ENCODE assay signal across 8 cellular contexts in the genomic region with DNA sequence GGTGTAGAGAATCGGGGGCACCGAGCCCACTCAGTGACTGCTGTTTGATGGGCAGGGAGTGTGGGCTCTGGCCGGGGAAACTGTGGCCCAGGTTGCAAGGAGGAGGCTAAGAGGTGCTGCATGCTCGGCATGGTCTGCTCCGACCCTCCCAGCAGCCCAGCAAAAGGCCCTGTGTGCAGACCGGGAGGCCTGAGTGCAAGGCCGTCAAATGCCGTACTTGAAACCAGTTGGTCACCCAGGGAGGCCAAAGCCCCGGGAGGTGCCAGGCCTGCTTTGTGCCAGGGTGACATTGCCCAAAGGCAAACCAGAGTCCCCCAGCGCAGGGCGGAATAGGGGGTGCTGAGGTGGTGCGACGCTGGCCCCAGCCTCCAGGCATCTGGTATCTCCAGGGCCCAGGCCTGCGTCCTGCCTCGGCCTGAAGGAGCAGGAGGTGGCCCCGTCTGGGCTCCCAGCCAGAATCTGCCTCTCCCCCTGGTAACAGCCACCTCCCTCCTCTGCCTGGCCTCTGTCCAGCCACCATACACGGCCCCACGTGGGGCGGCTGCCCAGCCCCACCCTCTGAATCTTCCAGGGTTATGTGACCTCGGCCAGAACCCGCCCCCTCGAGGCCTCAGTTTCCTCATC. TPM values are rescaled to one million over a fixed set of nuclear protein-coding genes. Genes with fewer than 3 reads are reported as not detected.
DNase-seq lines count a peak whose midpoint lies in the region; ATAC-seq, FAIRE-seq and TF ChIP-seq lines count a peak whose summit lies in the region.
"Had no signal": no experiment of that assay in that cellular context is flagged by ENCODE, and none has a peak within 500 bp of the region (broad histone marks: within the 10 kb centered on the region; RNA-seq: fewer than 3 reads in every experiment).

No MANE protein-coding gene starts in this region.

- ATAC-seq in HG03520 (IDR thresholded peaks at IDR 0.05; ENCODE audit: unreplicated experiment), result no peak
- ATAC-seq in HG03342 (IDR thresholded peaks at IDR 0.05; ENCODE audit: unreplicated experiment), result no peak

- H3K27ac Mint-ChIP-seq in glutamatergic neuron (ENCODE audit: unreplicated experiment), result no peak overlapping the region

- H3K36me3 Mint-ChIP-seq in glutamatergic neuron (ENCODE audit: unreplicated experiment), result no peaks in the 10 kb centered on the region

- H3K4me3 ChIP-seq in fibroblast of mammary gland (ENCODE audit: control insufficient read depth, low read depth, low read length), result no peak overlapping the region
- H3K4me3 ChIP-seq: SJSA1 had no signal

- POLR2A ChIA-PET in RWPE1 (lab: Yijun Ruan, JAX; ENCODE audit: low non-redundant PET), result no interaction called here

- FAIRE-seq in HTR-8/SVneo (lab: Jason Lieb, UNC), result peak; percentile 26

- CTCF ChIA-PET in RWPE1 (lab: Yijun Ruan, JAX), result interaction anchor here (0.6 to 1.5 kb wide), 2 partner anchors 11 to 171 kb away, joined by 3 to 4 read pairs; no protein-coding TSS in a partner anchor

- H3K27me3 Mint-ChIP-seq in glutamatergic neuron (ENCODE audit: unreplicated experiment), result peaks cover 4% of the 10 kb centered on the region

- H3K4me1 Mint-ChIP-seq in glutamatergic neuron (ENCODE audit: low read depth, unreplicated experiment), result peaks cover 17% of the 10 kb centered on the region

- no peak for TF ChIP-seq CTCF in RWPE1 (conservative IDR thresholded peaks at IDR 0.05; ENCODE audit: low read depth)
- TF ChIP-seq CTCF in fibroblast of mammary gland (conservative IDR thresholded peaks at IDR 0.05; ENCODE audit: control insufficient read depth, insufficient read depth, low read depth, low read length), result no peak
- no peak for TF ChIP-seq CTCF in glutamatergic neuron (IDR thresholded peaks at IDR 0.05; ENCODE audit: partially characterized antibody, unreplicated experiment)

- DNase-seq in HTR-8/SVneo (ENCODE audit: insufficient read length, low spot score), result peak; percentile 85
- DNase-seq in RWPE1 (ENCODE audit: low spot score), result peak; percentile 96
- DNase-seq in fibroblast of mammary gland (ENCODE audit: low read depth), result peak; percentile 87
- DNase-seq in nucleus accumbens (lab: John Stamatoyannopoulos, UW), result peak in 52 of 56 donors; percentile 21 to 88 (median 61)
- no peak for DNase-seq in glutamatergic neuron

- peaks cover 4% of the 10 kb centered on the region for H3K9me3 Mint-ChIP-seq in glutamatergic neuron (ENCODE audit: unreplicated experiment)

- H3K27ac ChIP-seq in RWPE1, result peak overlapping the region; percentile 99
- H3K27ac ChIP-seq: SJSA1 had no signal

- no peak overlapping the region for H3K4me3 Mint-ChIP-seq in glutamatergic neuron (ENCODE audit: unreplicated experiment)

RNA-seq across cellular contexts. Expression of a gene that starts 4.0 kb away (rescaled TPM):
- total RNA-seq in glutamatergic neuron (ENCODE audit: unreplicated experiment), result 36.4 TPM

RNA-seq across cellular contexts. Expression of a gene that starts 16.7 kb away (rescaled TPM):
- 0.76 TPM for total RNA-seq in glutamatergic neuron (ENCODE audit: unreplicated experiment)

RNA-seq across cellular contexts. Expression of a gene that starts 36.1 kb away (rescaled TPM):
- 17.9 TPM for total RNA-seq in glutamatergic neuron (ENCODE audit: unreplicated experiment)

RNA-seq across cellular contexts. Expression of a gene that starts 46.9 kb away (rescaled TPM):
- 77.4 TPM for total RNA-seq in glutamatergic neuron (ENCODE audit: unreplicated experiment)

RNA-seq across cellular contexts. Expression of a gene that starts 59.4 kb away (rescaled TPM):
- total RNA-seq in glutamatergic neuron (ENCODE audit: unreplicated experiment), result 16.6 TPM
